Comparison of ENCODE assay signal across 28 cellular contexts in genomic region chr1:236102611-236103010, GRCh38. TPM values are rescaled to one million over a fixed set of nuclear protein-coding genes. Genes with fewer than 3 reads are reported as not detected.
"Had no signal": no experiment of that assay in that cellular context is flagged by ENCODE, and none has a peak within 500 bp of the region (broad histone marks: within the 10 kb centered on the region; RNA-seq: fewer than 3 reads in every experiment).

No MANE protein-coding gene starts in this region.

- H3K4me3 ChIP-seq: left lung, lower lobe of right lung, ovary, right atrium auricular region, right lobe of liver, smooth muscle cell, tibial nerve, uterus had no signal

- H3K9me3 Mint-ChIP-seq: immature natural killer cell; naive thymus-derived CD8-positive, alpha-beta T cell; nephron; neural crest cell; stimulated activated memory B cell treated with anti-CD40 and anti-IgM and Interleukin-4, amounts not matched to agents 10 μg/mL and 1 μg/mL and 100 μg/mL, for 72 hours; type B pancreatic cell had no signal

- H3K27me3 ChIP-seq: ovary, right atrium auricular region, right lobe of liver, tibial nerve, uterus had no signal

- H3K27ac Mint-ChIP-seq: immature natural killer cell; naive thymus-derived CD8-positive, alpha-beta T cell; nephron; progenitor cell of endocrine pancreas; stimulated activated memory B cell treated with anti-CD40 and anti-IgM and Interleukin-4, amounts not matched to agents 10 μg/mL and 1 μg/mL and 100 μg/mL, for 72 hours; stimulated activated naive CD8-positive, alpha-beta T cell treated with anti-CD3 and anti-CD28 coated beads, Interleukin-15, amount 100 ng/mL, for 72 hours; type B pancreatic cell had no signal

- DNase-seq: immature natural killer cell; kidney; left colon; left lung; lower lobe of right lung; mammary epithelial cell; mesenchymal stem cell; ovary; stimulated activated CD4-positive, alpha-beta T cell treated with anti-CD3 and anti-CD28 coated beads, Interleukin-1b, Interleukin-23, amount 100 ng/mL, for 48 hours; stimulated activated CD4-positive, alpha-beta T cell treated with anti-CD3 and anti-CD28 coated beads, Interleukin-2, amount 100 ng/mL, for 48 hours; stimulated activated CD4-positive, alpha-beta T cell treated with anti-CD3 and anti-CD28 coated beads, Interleukin-4, amount 100 ng/mL, for 4 hours; stimulated activated CD8-positive, alpha-beta memory T cell treated with anti-CD3 and anti-CD28 coated beads, Interleukin-4, amount 100 ng/mL, for 48 hours; stimulated activated naive CD4-positive, alpha-beta T cell treated with Interleukin-2 at 50 U/mL for 16 hours; stimulated activated naive CD8-positive, alpha-beta T cell treated with anti-CD3 and anti-CD28 coated beads, Interleukin-15, amount 100 ng/mL, for 72 hours; substantia nigra; uterus had no signal

- H3K4me1 Mint-ChIP-seq: stimulated activated memory B cell treated with anti-CD40 and anti-IgM and Interleukin-4, amounts not matched to agents 10 μg/mL and 1 μg/mL and 100 μg/mL, for 72 hours had no signal

- H3K27ac ChIP-seq: left lung, lower lobe of right lung, neutrophil, ovary, right atrium auricular region, right lobe of liver, tibial nerve, uterus had no signal

- H3K36me3 ChIP-seq: left lung, lower lobe of right lung, neutrophil, ovary, right atrium auricular region, right lobe of liver, tibial nerve, uterus had no signal

- H3K36me3 Mint-ChIP-seq: immature natural killer cell; naive thymus-derived CD8-positive, alpha-beta T cell; stimulated activated memory B cell treated with anti-CD40 and anti-IgM and Interleukin-4, amounts not matched to agents 10 μg/mL and 1 μg/mL and 100 μg/mL, for 72 hours; type B pancreatic cell had no signal

- H3K27me3 Mint-ChIP-seq: stimulated activated naive CD8-positive, alpha-beta T cell treated with anti-CD3 and anti-CD28 coated beads, Interleukin-15, amount 100 ng/mL, for 72 hours; type B pancreatic cell had no signal

- H3K4me1 ChIP-seq: left lung, lower lobe of right lung, right lobe of liver, uterus had no signal

- H3K4me3 Mint-ChIP-seq: immature natural killer cell; naive thymus-derived CD8-positive, alpha-beta T cell; nephron; neural crest cell; stimulated activated memory B cell treated with anti-CD40 and anti-IgM and Interleukin-4, amounts not matched to agents 10 μg/mL and 1 μg/mL and 100 μg/mL, for 72 hours; stimulated activated naive CD8-positive, alpha-beta T cell treated with anti-CD3 and anti-CD28 coated beads, Interleukin-15, amount 100 ng/mL, for 72 hours; type B pancreatic cell had no signal

- FAIRE-seq: islet of Langerhans, kidney had no signal

- H3K4me2 ChIP-seq: smooth muscle cell had no signal

- H3K9me3 ChIP-seq: left lung, lower lobe of right lung, neutrophil, ovary, right atrium auricular region, right lobe of liver, tibial nerve, uterus had no signal

- ATAC-seq: left colon; left lung; lower lobe of right lung; stimulated activated memory B cell treated with anti-CD40 and anti-IgM and Interleukin-4, amounts not matched to agents 10 μg/mL and 1 μg/mL and 100 μg/mL, for 72 hours; stimulated activated naive CD8-positive, alpha-beta T cell treated with anti-CD3 and anti-CD28 coated beads, Interleukin-15, amount 100 ng/mL, for 72 hours had no signal

RNA-seq across cellular contexts. Expression of gene NID1, which starts 37.7 kb away (rescaled TPM):
- polyA plus RNA-seq: immature natural killer cell; naive thymus-derived CD8-positive, alpha-beta T cell had no signal
